Comparison of ENCODE assay signal across 1 cellular context in the genomic region with DNA sequence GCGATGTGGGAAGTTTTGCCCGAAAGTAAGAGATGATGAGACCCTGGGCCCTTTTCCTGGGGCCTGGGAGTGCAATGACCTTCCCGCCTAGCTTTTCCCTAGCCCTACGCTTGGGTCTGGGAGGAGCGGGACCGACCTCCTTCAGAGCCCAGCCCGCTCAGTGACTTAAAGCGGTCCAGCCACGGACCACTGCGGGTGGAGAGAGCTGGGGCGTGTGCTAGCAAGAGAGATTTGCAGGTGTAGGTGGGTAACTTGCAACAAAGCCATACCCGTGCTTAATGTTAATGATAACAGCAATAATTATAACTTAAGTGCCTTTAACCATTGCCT.
TF ChIP-seq lines count a peak whose summit lies in the region.

No MANE protein-coding gene starts in this region.

TF ChIP-seq in SK-N-SH, 30 proteins besides CTCF, POLR2A, EP300 and RAD21 (continued from another document):
- TF ChIP-seq, protein P1, sequence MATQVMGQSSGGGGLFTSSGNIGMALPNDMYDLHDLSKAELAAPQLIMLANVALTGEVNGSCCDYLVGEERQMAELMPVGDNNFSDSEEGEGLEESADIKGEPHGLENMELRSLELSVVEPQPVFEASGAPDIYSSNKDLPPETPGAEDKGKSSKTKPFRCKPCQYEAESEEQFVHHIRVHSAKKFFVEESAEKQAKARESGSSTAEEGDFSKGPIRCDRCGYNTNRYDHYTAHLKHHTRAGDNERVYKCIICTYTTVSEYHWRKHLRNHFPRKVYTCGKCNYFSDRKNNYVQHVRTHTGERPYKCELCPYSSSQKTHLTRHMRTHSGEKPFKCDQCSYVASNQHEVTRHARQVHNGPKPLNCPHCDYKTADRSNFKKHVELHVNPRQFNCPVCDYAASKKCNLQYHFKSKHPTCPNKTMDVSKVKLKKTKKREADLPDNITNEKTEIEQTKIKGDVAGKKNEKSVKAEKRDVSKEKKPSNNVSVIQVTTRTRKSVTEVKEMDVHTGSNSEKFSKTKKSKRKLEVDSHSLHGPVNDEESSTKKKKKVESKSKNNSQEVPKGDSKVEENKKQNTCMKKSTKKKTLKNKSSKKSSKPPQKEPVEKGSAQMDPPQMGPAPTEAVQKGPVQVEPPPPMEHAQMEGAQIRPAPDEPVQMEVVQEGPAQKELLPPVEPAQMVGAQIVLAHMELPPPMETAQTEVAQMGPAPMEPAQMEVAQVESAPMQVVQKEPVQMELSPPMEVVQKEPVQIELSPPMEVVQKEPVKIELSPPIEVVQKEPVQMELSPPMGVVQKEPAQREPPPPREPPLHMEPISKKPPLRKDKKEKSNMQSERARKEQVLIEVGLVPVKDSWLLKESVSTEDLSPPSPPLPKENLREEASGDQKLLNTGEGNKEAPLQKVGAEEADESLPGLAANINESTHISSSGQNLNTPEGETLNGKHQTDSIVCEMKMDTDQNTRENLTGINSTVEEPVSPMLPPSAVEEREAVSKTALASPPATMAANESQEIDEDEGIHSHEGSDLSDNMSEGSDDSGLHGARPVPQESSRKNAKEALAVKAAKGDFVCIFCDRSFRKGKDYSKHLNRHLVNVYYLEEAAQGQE (IDR thresholded peaks at IDR 0.05; ENCODE audit: low read depth, low read length), result no peak
TF ChIP-seq in SK-N-SH: peak in this region for 0.
